10 cellular contexts compared by ENCODE assay signal in the genomic region with DNA sequence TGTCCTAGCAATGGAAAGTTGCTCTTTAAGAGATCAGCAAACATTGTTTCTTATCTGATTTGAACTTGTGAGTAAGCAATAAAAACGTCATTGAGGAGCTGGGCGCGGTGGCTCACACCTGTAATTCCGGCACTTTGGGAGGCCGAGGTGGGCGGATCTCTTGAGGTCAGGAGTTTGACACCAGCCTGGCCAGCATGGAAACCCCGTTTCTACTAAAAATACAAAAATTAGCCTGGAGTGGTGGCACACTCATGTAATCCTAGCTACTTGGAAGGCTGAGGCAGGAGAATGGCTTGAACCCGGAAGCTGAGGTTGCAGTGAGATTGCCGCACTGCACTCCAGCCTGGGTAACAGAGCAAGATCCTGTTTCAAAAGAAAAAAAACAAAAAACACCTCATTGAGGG. TPM values are rescaled to one million over a fixed set of nuclear protein-coding genes. Genes with fewer than 3 reads are reported as not detected.
DNase-seq lines count a peak whose midpoint lies in the region; ATAC-seq and TF ChIP-seq lines count a peak whose summit lies in the region.
"Had no signal": no experiment of that assay in that cellular context is flagged by ENCODE, and none has a peak within 500 bp of the region (broad histone marks: within the 10 kb centered on the region; RNA-seq: fewer than 3 reads in every experiment).

No MANE protein-coding gene starts in this region.

- ATAC-seq in memory B cell (ENCODE audit: low read depth) (no peak), omental fat pad (ENCODE audit: low FRiP score) (no peak), HG02798 (IDR thresholded peaks at IDR 0.05; ENCODE audit: poor library complexity, unreplicated experiment) (no peak)

- H3K4me1 Mint-ChIP-seq in activated T-cell treated with anti-CD3 and anti-CD28 coated beads, Interleukin-2, amount 50 U/mL, for 24 hours (ENCODE audit: low read depth): peaks cover 14% of the 10 kb centered on the region
- H3K4me1 Mint-ChIP-seq in memory B cell (peaks cover 22% of the 10 kb centered on the region), HFFc6 (ENCODE audit: low read depth) (peaks cover 14% of the 10 kb centered on the region)

- no peaks in the 10 kb centered on the region for H3K27me3 Mint-ChIP-seq in activated T-cell treated with anti-CD3 and anti-CD28 coated beads, Interleukin-2, amount 50 U/mL, for 24 hours
- no peaks in the 10 kb centered on the region for H3K27me3 Mint-ChIP-seq in memory B cell
- H3K27me3 Mint-ChIP-seq in HFFc6 (ENCODE audit: insufficient read depth): no peaks in the 10 kb centered on the region

- no peaks in the 10 kb centered on the region for H3K36me3 Mint-ChIP-seq in activated T-cell treated with anti-CD3 and anti-CD28 coated beads, Interleukin-2, amount 50 U/mL, for 24 hours (ENCODE audit: low read depth)
- H3K36me3 Mint-ChIP-seq in memory B cell (no peaks in the 10 kb centered on the region), HFFc6 (ENCODE audit: low read depth) (peaks cover 5% of the 10 kb centered on the region)

- no peaks in the 10 kb centered on the region for H3K9me3 Mint-ChIP-seq in activated T-cell treated with anti-CD3 and anti-CD28 coated beads, Interleukin-2, amount 50 U/mL, for 24 hours
- H3K9me3 Mint-ChIP-seq in memory B cell (peaks cover 5% of the 10 kb centered on the region), HFFc6 (peaks cover 22% of the 10 kb centered on the region)

- peak; percentile 58 for DNase-seq in CD1c-positive myeloid dendritic cell (ENCODE audit: extremely low spot score)
- peak; percentile 18 for DNase-seq in NOMO-1 treated with dmso at 0.1 percent for 144 hours (lab: John Stamatoyannopoulos, UW; ENCODE audit: unreplicated experiment)
- no peak for DNase-seq in activated T-cell treated with anti-CD3 and anti-CD28 coated beads, Interleukin-2, amount 50 U/mL, for 24 hours
- no peak for DNase-seq in memory B cell (ENCODE audit: low spot score in 2 of 2)
- no peak for DNase-seq in omental fat pad (ENCODE audit: low spot score)
- DNase-seq in NCI-H2196 treated with DMSO at 0.1 percent for 48 hours (lab: John Stamatoyannopoulos, UW; ENCODE audit: unreplicated experiment): no peak
- no peak for DNase-seq in HFFc6
- DNase-seq: hippocampal formation, NCI-H524 had no signal

- H3K27ac Mint-ChIP-seq in activated T-cell treated with anti-CD3 and anti-CD28 coated beads, Interleukin-2, amount 50 U/mL, for 24 hours: peak overlapping the region; percentile 14
- H3K27ac Mint-ChIP-seq in memory B cell (no peak overlapping the region), HFFc6 (no peak overlapping the region)

- TF ChIP-seq CTCF in omental fat pad (IDR thresholded peaks at IDR 0.05) (no peak), HFFc6 (IDR thresholded peaks at IDR 0.05) (no peak)

- H3K4me3 Mint-ChIP-seq in activated T-cell treated with anti-CD3 and anti-CD28 coated beads, Interleukin-2, amount 50 U/mL, for 24 hours: peak overlapping the region; percentile 8
- peak overlapping the region; percentile 27 for H3K4me3 Mint-ChIP-seq in memory B cell
- H3K4me3 Mint-ChIP-seq in HFFc6: no peak overlapping the region

RNA-seq across cellular contexts. Expression of a gene that starts 11.2 kb away (rescaled TPM):
- total RNA-seq in omental fat pad: 1 to 10 TPM; 2.6 to 7.6 (median 3.9) TPM
- total RNA-seq in HFFc6 (2021; fragmentation: NEBNext Ultra II Directional; extraction: Animal tissue kit (Norgen Biotek cat#: 25700)): 1 to 10 TPM; 1.8 to 7.4 (median 5.7) TPM

Comparison
In these comparisons a context has a peak if more than half of its experiments do, and no peak if none do; other contexts are left out.
1. DNase-seq: peak in CD1c-positive myeloid dendritic cell (single experiment) and NOMO-1 treated with dmso at 0.1 percent for 144 hours (single experiment); none in activated T-cell treated with anti-CD3 and anti-CD28 coated beads, Interleukin-2, amount 50 U/mL, for 24 hours (single experiment), memory B cell (0 of 2), omental fat pad (single experiment), NCI-H2196 treated with DMSO at 0.1 percent for 48 hours (single experiment) and HFFc6 (single experiment).